In genomic region chr12:65741662-65742480, GRCh38 we compare ENCODE assay signal across 8 cellular contexts.
DNase-seq lines count a peak whose midpoint lies in the region; ATAC-seq and TF ChIP-seq lines count a peak whose summit lies in the region.

No MANE protein-coding gene starts in this region.

- no peaks in the 10 kb centered on the region for H3K36me3 Mint-ChIP-seq in natural killer cell treated with Interleukin-12 subunit alpha and Interleukin-12 subunit beta and Interleukin-15 and Interleukin-18, amount 100 ng/mL, for 72 hours

- H3K4me1 Mint-ChIP-seq in natural killer cell treated with Interleukin-12 subunit alpha and Interleukin-12 subunit beta and Interleukin-15 and Interleukin-18, amount 100 ng/mL, for 72 hours (ENCODE audit: low read depth in 2 of 2) = peaks cover 9 to 13% of the 10 kb centered on the region in 2 donors

- H3K27me3 Mint-ChIP-seq in natural killer cell treated with Interleukin-12 subunit alpha and Interleukin-12 subunit beta and Interleukin-15 and Interleukin-18, amount 100 ng/mL, for 72 hours = peaks cover 22 to 35% of the 10 kb centered on the region in 2 donors

- H3K9me3 Mint-ChIP-seq in natural killer cell treated with Interleukin-12 subunit alpha and Interleukin-12 subunit beta and Interleukin-15 and Interleukin-18, amount 100 ng/mL, for 72 hours = peaks cover 3% of the 10 kb centered on the region

- H3K27ac Mint-ChIP-seq in natural killer cell treated with Interleukin-12 subunit alpha and Interleukin-12 subunit beta and Interleukin-15 and Interleukin-18, amount 100 ng/mL, for 72 hours = no peak overlapping the region

- DNase-seq in ELR (ENCODE audit: low read depth) = peak; percentile 71
- DNase-seq in activated T-cell treated with anti-CD3 and anti-CD28 coated beads, Interleukin-2, amount 50 U/mL, for 1 hour = peak; percentile 27
- peak; percentile 57 for DNase-seq in fibroblast of the aortic adventitia (ENCODE audit: low read depth)
- peak; percentile 62 for DNase-seq in natural killer cell treated with Interleukin-12 subunit alpha and Interleukin-12 subunit beta and Interleukin-15 and Interleukin-18, amount 100 ng/mL, for 72 hours (ENCODE audit: low spot score)

- peak; percentile 33 for ATAC-seq in HG03354 (IDR thresholded peaks at IDR 0.05; ENCODE audit: poor library complexity, severe bottlenecking, unreplicated experiment)
- peak; percentile 59 to 75 for ATAC-seq in natural killer cell treated with Interleukin-12 subunit alpha and Interleukin-12 subunit beta and Interleukin-15 and Interleukin-18, amount 100 ng/mL, for 72 hours
- ATAC-seq in GM19023 (IDR thresholded peaks at IDR 0.05; ENCODE audit: unreplicated experiment) = no peak
- no peak for ATAC-seq in HG03378 (IDR thresholded peaks at IDR 0.05; ENCODE audit: unreplicated experiment)
- ATAC-seq in GM18520 (IDR thresholded peaks at IDR 0.05; ENCODE audit: unreplicated experiment) = no peak

- TF ChIP-seq CTCF in fibroblast of the aortic adventitia (IDR thresholded peaks at IDR 0.05; ENCODE audit: insufficient read depth, low read length) = no peak

- peak overlapping the region; percentile 87 for H3K4me3 ChIP-seq in fibroblast of the aortic adventitia (ENCODE audit: low read depth, low read length)

- peak overlapping the region; percentile 87 for H3K4me3 Mint-ChIP-seq in natural killer cell treated with Interleukin-12 subunit alpha and Interleukin-12 subunit beta and Interleukin-15 and Interleukin-18, amount 100 ng/mL, for 72 hours

Comparison
In these comparisons a context has a peak if more than half of its experiments do, and no peak if none do; other contexts are left out.
1. ATAC-seq: peak in HG03354 (single experiment) and natural killer cell treated with Interleukin-12 subunit alpha and Interleukin-12 subunit beta and Interleukin-15 and Interleukin-18, amount 100 ng/mL, for 72 hours (2 of 2); none in GM19023 (single experiment), HG03378 (single experiment) and GM18520 (single experiment).
2. Peak in every context shown above with its lines, with median percentiles within 50 percentile points of each other: DNase-seq.